Comparison of ENCODE assay signal across 17 cellular contexts in the genomic region with DNA sequence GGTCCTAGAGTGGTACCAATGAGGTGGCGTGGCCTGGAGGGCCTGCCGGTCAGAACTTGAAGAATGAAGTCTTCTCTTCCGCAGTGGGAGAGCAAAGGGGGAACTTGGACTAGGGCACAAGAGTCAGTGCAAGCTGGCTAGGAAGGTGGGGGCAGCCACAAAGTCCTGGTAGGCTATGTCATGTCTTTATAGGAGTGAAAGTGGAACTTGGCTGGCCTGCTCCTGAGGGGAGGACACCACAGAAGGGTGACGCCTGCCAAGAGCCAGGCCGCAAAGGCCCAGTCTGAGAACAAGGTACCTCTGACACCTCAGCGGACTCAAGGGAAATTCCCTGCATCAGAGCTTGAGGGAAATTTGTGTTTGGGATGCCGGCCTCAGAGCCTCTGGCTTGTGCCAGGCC. TPM values are rescaled to one million over a fixed set of nuclear protein-coding genes. Genes with fewer than 3 reads are reported as not detected.
DNase-seq lines count a peak whose midpoint lies in the region; ATAC-seq and TF ChIP-seq lines count a peak whose summit lies in the region.
"Had no signal": no experiment of that assay in that cellular context is flagged by ENCODE, and none has a peak within 500 bp of the region (broad histone marks: within the 10 kb centered on the region; RNA-seq: fewer than 3 reads in every experiment).

No MANE protein-coding gene starts in this region.

- H3K36me3 ChIP-seq in mammary epithelial cell (ENCODE audit: insufficient read depth, low read length) (no peaks in the 10 kb centered on the region), right lobe of liver (no peaks in the 10 kb centered on the region), upper lobe of left lung (peaks cover 0 to 10% (median 0%) of the 10 kb centered on the region in 4 donors), ovary (no peaks in the 10 kb centered on the region)
- H3K36me3 ChIP-seq: BLaER1 treated with 17β-estradiol and CSF1 and Interleukin-3, amounts not matched to agents 10 nM and 100 nM had no signal

- H3K27ac ChIP-seq in mammary epithelial cell (ENCODE audit: insufficient read depth, low read depth, low read length) (no peak overlapping the region), right lobe of liver (peak overlapping the region; percentile 78 to 86 (median 80)), upper lobe of left lung (no peak overlapping the region), ovary (no peak overlapping the region)
- H3K27ac ChIP-seq: dorsolateral prefrontal cortex, parathyroid adenoma, VCaP had no signal

- peak overlapping the region; percentile 75 for H2AFZ ChIP-seq in mammary epithelial cell (ENCODE audit: low read depth, low read length)
- H2AFZ ChIP-seq: parathyroid adenoma had no signal

- dilution Hi-C loops in mammary epithelial cell (cut with HindIII; ENCODE audit: low sequenced_read_pairs): no loop called here

- peak overlapping the region; percentile 18 for H3K4me2 ChIP-seq in mammary epithelial cell (ENCODE audit: insufficient read depth, low read depth, low read length)
- H3K4me2 ChIP-seq: SK-N-SH had no signal

- in situ Hi-C loops in mammary epithelial cell (cut with MboI; ENCODE audit: low sequenced_read_pairs in 2 of 2): no loop called here

- H3K4me1 ChIP-seq in mammary epithelial cell (ENCODE audit: insufficient read depth, low read length) (peaks cover 25% of the 10 kb centered on the region), right lobe of liver (peaks cover 0 to 17% (median 4%) of the 10 kb centered on the region in 4 donors), upper lobe of left lung (peaks cover 0 to 5% (median 4%) of the 10 kb centered on the region in 4 donors), ovary (ENCODE audit: insufficient read depth) (peaks cover 6% of the 10 kb centered on the region)
- H3K4me1 ChIP-seq: parathyroid adenoma had no signal

- ATAC-seq in right lobe of liver (peak; percentile 91 to 97 (median 96)), upper lobe of left lung (ENCODE audit: low FRiP score in 2 of 2) (peak; percentile 74 to 87), HG03280 (IDR thresholded peaks at IDR 0.05; ENCODE audit: unreplicated experiment) (no peak)

- TF ChIP-seq EP300 in upper lobe of left lung (IDR thresholded peaks at IDR 0.05): no peak
- no peak for TF ChIP-seq EP300 in ovary (IDR thresholded peaks at IDR 0.05)

- H3K4me3 ChIP-seq in NB4 (ENCODE audit: low read depth, low read length) (no peak overlapping the region), mammary epithelial cell (replicated peaks in 1 of 3; ENCODE audit: insufficient read depth in 1 of 3, low read depth in 2 of 3, low read length in 3 of 3) (no peak overlapping the region), right lobe of liver (no peak overlapping the region), upper lobe of left lung (no peak overlapping the region), ovary (no peak overlapping the region)
- H3K4me3 ChIP-seq: BLaER1 treated with 17β-estradiol and CSF1 and Interleukin-3, amounts not matched to agents 10 nM and 100 nM; dorsolateral prefrontal cortex had no signal

- TF ChIP-seq POLR2A in NB4 (IDR thresholded peaks at IDR 0.05; ENCODE audit: extremely low read depth, insufficient read length) (no peak), right lobe of liver (IDR thresholded peaks at IDR 0.05) (no peak), upper lobe of left lung (IDR thresholded peaks at IDR 0.05) (no peak), ovary (IDR thresholded peaks at IDR 0.05) (no peak)

- no peak overlapping the region for H3K9ac ChIP-seq in mammary epithelial cell (ENCODE audit: insufficient read depth, low read length)
- H3K9ac ChIP-seq: BLaER1 treated with 17β-estradiol and CSF1 and Interleukin-3, amounts not matched to agents 10 nM and 100 nM; parathyroid adenoma; SK-N-SH had no signal

- H4K20me1 ChIP-seq in mammary epithelial cell (ENCODE audit: insufficient read depth, low read length): no peaks in the 10 kb centered on the region
- H4K20me1 ChIP-seq: BLaER1 treated with 17β-estradiol and CSF1 and Interleukin-3, amounts not matched to agents 10 nM and 100 nM had no signal

- DNase-seq in NB4 (ENCODE audit: low read depth) (peak; percentile 62), mammary epithelial cell (peak; percentile 73), right lobe of liver (peak; percentile 82 to 88 (median 83)), upper lobe of left lung (peak in 1 of 2 donors; percentile 62), NCI-H526 treated with DMSO at 0.1 percent for 48 hours (lab: John Stamatoyannopoulos, UW) (no peak), ovary (no peak)
- DNase-seq: activated CD8-positive, alpha-beta memory T cell treated with anti-CD3 and anti-CD28 coated beads for 24 hours; activated effector memory CD4-positive, alpha-beta T cell treated with anti-CD3 and anti-CD28 coated beads, Interleukin-2, amount 50 U/mL, for 16 hours; DMS79 treated with DMSO at 0.1 percent for 48 hours; dorsolateral prefrontal cortex; midbrain; NK-92 treated with Interleukin-12 subunit alpha and Interleukin-12 subunit beta, amount 100 ng/mL, for 24 hours; SK-N-SH had no signal

- TF ChIP-seq CTCF in NB4 (IDR thresholded peaks at IDR 0.05; ENCODE audit: low read depth, low read length): no peak
- no peak for TF ChIP-seq CTCF in mammary epithelial cell (conservative IDR thresholded peaks at IDR 0.05 in 1 of 2, IDR thresholded peaks at IDR 0.05 in 1 of 2; ENCODE audit: extremely low read depth in 1 of 2, insufficient read depth in 1 of 2, low read depth in 1 of 2, low read length in 2 of 2)
- no peak for TF ChIP-seq CTCF in right lobe of liver (IDR thresholded peaks at IDR 0.05)
- TF ChIP-seq CTCF in upper lobe of left lung (IDR thresholded peaks at IDR 0.05): no peak
- TF ChIP-seq CTCF in ovary (IDR thresholded peaks at IDR 0.05): no peak

- no peaks in the 10 kb centered on the region for H3K79me2 ChIP-seq in mammary epithelial cell (ENCODE audit: insufficient read depth, low read length)
- H3K79me2 ChIP-seq: parathyroid adenoma had no signal

- WGBS in mammary epithelial cell (ENCODE audit: low coverage, missing lambda C conversion rate): 32% methylated on average over 7 of the region's 7 CpGs
- WGBS in right lobe of liver (ENCODE audit: insufficient coverage, low coverage, low lambda C conversion rate, missing lambda C conversion rate): 75% methylated on average over 2 of the region's 7 CpGs
- 81 to 86% methylated on average over 7 of the region's 7 CpGs for WGBS in upper lobe of left lung, 2 donors
- WGBS in ovary, 3 donors: 87 to 98% (median 98%) methylated on average over 7 of the region's 7 CpGs

- no TSS peak for BruUV-seq in mammary epithelial cell (replicated peaks; lab: Mats Ljungman, UMichigan)

- CTCF ChIA-PET in mammary epithelial cell (lab: Charles Lee; ENCODE audit: low non-redundant PET): no interaction called here

- no peaks in the 10 kb centered on the region for H3K27me3 ChIP-seq in mammary epithelial cell (ENCODE audit: insufficient read depth, low read length)
- no peaks in the 10 kb centered on the region for H3K27me3 ChIP-seq in right lobe of liver
- H3K27me3 ChIP-seq in upper lobe of left lung: no peaks in the 10 kb centered on the region
- H3K27me3 ChIP-seq in ovary: no peaks in the 10 kb centered on the region
- H3K27me3 ChIP-seq: BLaER1 treated with 17β-estradiol and CSF1 and Interleukin-3, amounts not matched to agents 10 nM and 100 nM; dorsolateral prefrontal cortex had no signal

- intact Hi-C loops in mammary epithelial cell (cut with micrococcal nuclease): no loop called here
- intact Hi-C loops in right lobe of liver (cut with DNase I): no loop called here
- intact Hi-C loops in ovary (cut with DNase I): no loop called here

- no peaks in the 10 kb centered on the region for H3K9me3 ChIP-seq in mammary epithelial cell (replicated peaks; ENCODE audit: insufficient read depth, low read length)
- no peaks in the 10 kb centered on the region for H3K9me3 ChIP-seq in right lobe of liver
- H3K9me3 ChIP-seq in upper lobe of left lung: no peaks in the 10 kb centered on the region
- no peaks in the 10 kb centered on the region for H3K9me3 ChIP-seq in ovary
- H3K9me3 ChIP-seq: BLaER1 treated with 17β-estradiol and CSF1 and Interleukin-3, amounts not matched to agents 10 nM and 100 nM; SK-N-SH had no signal

RNA-seq across cellular contexts. Expression of gene MAP3K20, which starts 32.2 kb away (rescaled TPM):
- total RNA-seq in mammary epithelial cell (100 to 1,000 TPM in 1 of 2 donors, 10 to 100 TPM in 1; 31.8 to 109 TPM), right lobe of liver (10 to 100 TPM; 16.0 to 36.8 (median 22.0) TPM), upper lobe of left lung (10 to 100 TPM; 16.3 to 41.7 (median 34.7) TPM), ovary (100 to 1,000 TPM in 4 of 7 donors, 10 to 100 TPM in 3; 40.1 to 127 (median 107) TPM)
- polyA plus RNA-seq in mammary epithelial cell (39.0 TPM), ovary (10 to 100 TPM; 38.6 to 88.4 TPM)
- 48.2 TPM for polyA minus RNA-seq in mammary epithelial cell

Comparison
In these comparisons a context has a peak if more than half of its experiments do, and no peak if none do; other contexts are left out.
1. DNase-seq: peak in NB4 (single experiment), mammary epithelial cell (single experiment) and right lobe of liver (3 of 3); none in NCI-H526 treated with DMSO at 0.1 percent for 48 hours (single experiment) and ovary (0 of 5).
2. H3K27ac ChIP-seq: peak in right lobe of liver (3 of 3); none in mammary epithelial cell (single experiment), upper lobe of left lung (0 of 4) and ovary (0 of 2).